8 cellular contexts compared by ENCODE assay signal in genomic region chr11:124115782-124116616, GRCh38. TPM values are rescaled to one million over a fixed set of nuclear protein-coding genes. Genes with fewer than 3 reads are reported as not detected.
DNase-seq lines count a peak whose midpoint lies in the region; ATAC-seq and TF ChIP-seq lines count a peak whose summit lies in the region.

No MANE protein-coding gene starts in this region.

- peak overlapping the region; percentile 94 for H3K4me3 Mint-ChIP-seq in CD4-positive, alpha-beta T cell
- H3K4me3 Mint-ChIP-seq in activated CD4-positive, alpha-beta memory T cell treated with anti-CD3 and anti-CD28 coated beads for 36 hours, result peak overlapping the region; percentile 85

- peaks cover 32% of the 10 kb centered on the region for H3K4me1 Mint-ChIP-seq in CD4-positive, alpha-beta T cell (ENCODE audit: low read depth)
- peaks cover 15% of the 10 kb centered on the region for H3K4me1 Mint-ChIP-seq in activated CD4-positive, alpha-beta memory T cell treated with anti-CD3 and anti-CD28 coated beads for 36 hours (ENCODE audit: low read depth)

- H3K4me2 ChIP-seq in trophoblast cell (ENCODE audit: low read length), result peak overlapping the region; percentile 87

- no CpG with 5 or more reads among the region's 12 CpGs for WGBS in trophoblast cell (ENCODE audit: extremely low coverage, insufficient coverage, insufficient read length)

- H2BK5ac ChIP-seq in trophoblast cell (ENCODE audit: low read depth, low read length, poor library complexity), result peak overlapping the region; percentile 37

- no peak overlapping the region for H4K12ac ChIP-seq in trophoblast cell (ENCODE audit: low read depth, low read length)

- DNase-seq in CD4-positive, alpha-beta T cell, result peak in 1 of 10 experiments; percentile 34
- DNase-seq in HAP-1 (ENCODE audit: low spot score in 2 of 2) (no peak), Right ventricle myocardium superior (no peak), trophoblast cell (peak; percentile 7 to 29), putamen (ENCODE audit: low spot score) (no peak), inferior parietal cortex (ENCODE audit: extremely low spot score) (no peak)
- DNase-seq in activated CD4-positive, alpha-beta memory T cell treated with anti-CD3 and anti-CD28 coated beads for 36 hours, result peak; percentile 13
- DNase-seq in activated effector memory CD4-positive, alpha-beta T cell treated with anti-CD3 and anti-CD28 coated beads, Interleukin-2, amount 50 U/mL, for 16 hours, result no peak

- no peak for TF ChIP-seq CTCF in CD4-positive, alpha-beta T cell (IDR thresholded peaks at IDR 0.05)

- peak overlapping the region; percentile 29 for H3K4me3 ChIP-seq in HAP-1
- no peak overlapping the region for H3K4me3 ChIP-seq in trophoblast cell (ENCODE audit: low read depth, low read length)

- peaks cover 40% of the 10 kb centered on the region for H3K36me3 Mint-ChIP-seq in CD4-positive, alpha-beta T cell (ENCODE audit: low read depth)
- H3K36me3 Mint-ChIP-seq in activated CD4-positive, alpha-beta memory T cell treated with anti-CD3 and anti-CD28 coated beads for 36 hours, result peaks cover 17% of the 10 kb centered on the region

- CTCF ChIA-PET in CD4-positive, alpha-beta T cell (lab: Charles Lee), result interaction anchor here (1.5 kb wide), 1 partner anchor 10 kb away, joined by 4 read pairs; no protein-coding TSS in a partner anchor
- CTCF ChIA-PET in activated CD4-positive, alpha-beta memory T cell treated with anti-CD3 and anti-CD28 coated beads for 36 hours (lab: Charles Lee), result interaction anchor here (1.4 to 1.9 kb wide), 2 partner anchors 44 to 78 kb away, joined by 4 to 9 read pairs; no protein-coding TSS in a partner anchor

- H3K14ac ChIP-seq in trophoblast cell (ENCODE audit: low read length), result peak overlapping the region; percentile 18

- H2AFZ ChIP-seq in trophoblast cell (ENCODE audit: insufficient read depth, low read length, poor library complexity), result no peak overlapping the region

- H3K9ac ChIP-seq in trophoblast cell (ENCODE audit: low read length), result no peak overlapping the region

- intact Hi-C loops in CD4-positive, alpha-beta T cell (cut with DNase I, micrococcal nuclease), result loop anchor here in 1 of 2 experiments (10.0 kb wide), 1 partner anchor 371 kb away; the partner anchor contains the start of gene ZNF202
- intact Hi-C loops in activated CD4-positive, alpha-beta memory T cell treated with anti-CD3 and anti-CD28 coated beads for 36 hours (cut with micrococcal nuclease), result loop anchor here (1.0 to 5.0 kb wide), 2 partner anchors 45 to 374 kb away; partner anchors contain the start of gene ZNF202
- intact Hi-C loops in Right ventricle myocardium superior (cut with DNase I), result no loop called here

- POLR2A ChIA-PET in CD4-positive, alpha-beta T cell (lab: Charles Lee), result interaction anchor here (0.6 to 1.1 kb wide), 2 partner anchors 8 to 34 kb away, joined by 3 read pairs; no protein-coding TSS in a partner anchor
- POLR2A ChIA-PET in activated CD4-positive, alpha-beta memory T cell treated with anti-CD3 and anti-CD28 coated beads for 36 hours (lab: Charles Lee), result no interaction called here

- no peaks in the 10 kb centered on the region for H3K79me2 ChIP-seq in trophoblast cell (ENCODE audit: control insufficient read depth, insufficient read depth, low read length, poor library complexity)

- H3K18ac ChIP-seq in trophoblast cell (ENCODE audit: low read length), result no peak overlapping the region

- H3K9me3 Mint-ChIP-seq in CD4-positive, alpha-beta T cell, result no peaks in the 10 kb centered on the region
- no peaks in the 10 kb centered on the region for H3K9me3 Mint-ChIP-seq in activated CD4-positive, alpha-beta memory T cell treated with anti-CD3 and anti-CD28 coated beads for 36 hours

- no peaks in the 10 kb centered on the region for H3K9me3 ChIP-seq in CD4-positive, alpha-beta T cell (ENCODE audit: control insufficient read depth, low read length)
- H3K9me3 ChIP-seq in HAP-1, result no peaks in the 10 kb centered on the region
- H3K9me3 ChIP-seq in trophoblast cell (ENCODE audit: insufficient read depth, low read depth, low read length), result no peaks in the 10 kb centered on the region

- no peak overlapping the region for H2BK120ac ChIP-seq in trophoblast cell (ENCODE audit: insufficient read depth, low read length, poor library complexity)

- peaks cover 2% of the 10 kb centered on the region; the same call in 1 of the 2 replicates for H3K4me1 ChIP-seq in HAP-1
- peaks cover 5 to 9% of the 10 kb centered on the region in 2 experiments for H3K4me1 ChIP-seq in trophoblast cell (ENCODE audit: control insufficient read depth in 1 of 2, insufficient read depth in 2 of 2, low read length in 2 of 2)

- H2BK12ac ChIP-seq in trophoblast cell (ENCODE audit: low read length), result no peak overlapping the region

- no peak overlapping the region for H4K91ac ChIP-seq in trophoblast cell (ENCODE audit: low read depth, low read length)

- peaks cover under 1% of the 10 kb centered on the region for H3K27me3 Mint-ChIP-seq in CD4-positive, alpha-beta T cell
- peaks cover 2% of the 10 kb centered on the region for H3K27me3 Mint-ChIP-seq in activated CD4-positive, alpha-beta memory T cell treated with anti-CD3 and anti-CD28 coated beads for 36 hours

- H3K79me1 ChIP-seq in trophoblast cell (ENCODE audit: low read length), result no peaks in the 10 kb centered on the region

- peak overlapping the region; percentile 34 for H4K8ac ChIP-seq in trophoblast cell (ENCODE audit: low read depth, low read length)

- peak overlapping the region; percentile 77 for H3K27ac Mint-ChIP-seq in CD4-positive, alpha-beta T cell
- peak overlapping the region; percentile 76 for H3K27ac Mint-ChIP-seq in activated CD4-positive, alpha-beta memory T cell treated with anti-CD3 and anti-CD28 coated beads for 36 hours

- no peak overlapping the region for H3K4ac ChIP-seq in trophoblast cell (ENCODE audit: low read depth, low read length)

- in situ Hi-C loops in HAP-1 (cut with MboI; ENCODE audit: low sequenced_read_pairs), result no loop called here

- no peaks in the 10 kb centered on the region for H3K27me3 ChIP-seq in CD4-positive, alpha-beta T cell (ENCODE audit: control insufficient read depth, insufficient read depth, low read length)
- H3K27me3 ChIP-seq in HAP-1 (ENCODE audit: low read depth) (peaks cover 5% of the 10 kb centered on the region), trophoblast cell (ENCODE audit: insufficient read depth, low read length) (no peaks in the 10 kb centered on the region)

- H2AK5ac ChIP-seq in trophoblast cell (ENCODE audit: low read length), result no peak overlapping the region

- no peak overlapping the region for H3K23ac ChIP-seq in trophoblast cell (ENCODE audit: low read length)

- no peak overlapping the region for H3K27ac ChIP-seq in CD4-positive, alpha-beta T cell (ENCODE audit: low read depth, low read length)
- peak overlapping the region; percentile 1 for H3K27ac ChIP-seq in trophoblast cell (ENCODE audit: low read depth, low read length)

- H3K36me3 ChIP-seq in HAP-1 (replicated peaks), result no peaks in the 10 kb centered on the region
- peaks cover 5 to 15% of the 10 kb centered on the region in 2 experiments for H3K36me3 ChIP-seq in trophoblast cell (ENCODE audit: control insufficient read depth in 1 of 2, insufficient read depth in 2 of 2, low read length in 2 of 2)

- ATAC-seq in CD4-positive, alpha-beta T cell (ENCODE audit: poor library complexity), result peak; percentile 41
- peak; percentile 60 for ATAC-seq in Right ventricle myocardium superior (ENCODE audit: poor library complexity)

RNA-seq across cellular contexts. Expression of gene VWA5A, which starts 0.7 kb away (rescaled TPM):
- total RNA-seq in CD4-positive, alpha-beta T cell, result 1 to 10 TPM; 5.1 to 5.6 TPM
- total RNA-seq in activated CD4-positive, alpha-beta memory T cell treated with anti-CD3 and anti-CD28 coated beads for 36 hours, result 1 to 10 TPM; 6.9 to 7.5 TPM
- total RNA-seq in Right ventricle myocardium superior, result 3.5 TPM
- polyA plus RNA-seq in trophoblast cell (2013), result 12.4 and 13.3 TPM in 2 replicates

Comparison
In these comparisons a context has a peak if more than half of its experiments do, and no peak if none do; other contexts are left out.
1. DNase-seq: peak in activated CD4-positive, alpha-beta memory T cell treated with anti-CD3 and anti-CD28 coated beads for 36 hours (single experiment) and trophoblast cell (2 of 2); none in HAP-1 (0 of 2), Right ventricle myocardium superior (single experiment), putamen (single experiment), activated effector memory CD4-positive, alpha-beta T cell treated with anti-CD3 and anti-CD28 coated beads, Interleukin-2, amount 50 U/mL, for 16 hours (single experiment) and inferior parietal cortex (single experiment).